In genomic region chr15:74655424-74655823, GRCh38 we compare ENCODE assay signal across 12 cellular contexts. TPM values are rescaled to one million over a fixed set of nuclear protein-coding genes. Genes with fewer than 3 reads are reported as not detected.
DNase-seq lines count a peak whose midpoint lies in the region; ATAC-seq lines count a peak whose summit lies in the region.
"Had no signal": no experiment of that assay in that cellular context is flagged by ENCODE, and none has a peak within 500 bp of the region (broad histone marks: within the 10 kb centered on the region; RNA-seq: fewer than 3 reads in every experiment).

No MANE protein-coding gene starts in this region.

- no peak overlapping the region for H3K9ac ChIP-seq in GM23248
- H3K9ac ChIP-seq in mesendoderm (ENCODE audit: low read length): no peak overlapping the region

- in situ Hi-C loops in GM23248 (cut with MboI): no loop called here

- H3K79me1 ChIP-seq in mesendoderm (ENCODE audit: low read length): peaks cover 8% of the 10 kb centered on the region

- no peaks in the 10 kb centered on the region for H3K9me3 Mint-ChIP-seq in activated CD4-positive, alpha-beta T cell treated with anti-CD3 and anti-CD28 coated beads, Interleukin-2, amount 10 ng/mL, durations not matched to agents 24 days and 14 days

- H3K27me3 Mint-ChIP-seq in activated CD4-positive, alpha-beta T cell treated with anti-CD3 and anti-CD28 coated beads, Interleukin-2, amount 10 ng/mL, durations not matched to agents 24 days and 14 days: no peaks in the 10 kb centered on the region

- no peak overlapping the region for H2AFZ ChIP-seq in GM23248

- no peak overlapping the region for H2AK5ac ChIP-seq in mesendoderm (ENCODE audit: low read length)

- H3K27ac ChIP-seq in GM23248: no peak overlapping the region
- H3K27ac ChIP-seq in mesendoderm (ENCODE audit: low read depth, low read length): no peak overlapping the region
- H3K27ac ChIP-seq: HL-60 had no signal

- no peaks in the 10 kb centered on the region for H3K27me3 ChIP-seq in GM23248 (replicated peaks; ENCODE audit: insufficient read depth)
- no peaks in the 10 kb centered on the region for H3K27me3 ChIP-seq in mesendoderm (ENCODE audit: insufficient read depth, low read length, poor library complexity)

- H3K36me3 Mint-ChIP-seq in activated CD4-positive, alpha-beta T cell treated with anti-CD3 and anti-CD28 coated beads, Interleukin-2, amount 10 ng/mL, durations not matched to agents 24 days and 14 days (ENCODE audit: low read depth): peaks cover 22% of the 10 kb centered on the region

- H2BK5ac ChIP-seq in mesendoderm (ENCODE audit: low read length): no peak overlapping the region

- H3K36me3 ChIP-seq in GM23248 (ENCODE audit: low read depth) (no peaks in the 10 kb centered on the region), mesendoderm (ENCODE audit: control insufficient read depth, insufficient read depth, low read length) (peaks cover 3% of the 10 kb centered on the region)

- no peak overlapping the region for H3K4ac ChIP-seq in mesendoderm (ENCODE audit: low read depth, low read length)

- peaks cover 5% of the 10 kb centered on the region for H4K20me1 ChIP-seq in GM23248 (ENCODE audit: insufficient read depth)

- intact Hi-C loops in activated CD4-positive, alpha-beta T cell treated with anti-CD3 and anti-CD28 coated beads, Interleukin-2, amount 10 ng/mL, durations not matched to agents 24 days and 14 days (cut with micrococcal nuclease): no loop called here

- H4K5ac ChIP-seq in mesendoderm (ENCODE audit: low read length): no peak overlapping the region

- no peak overlapping the region for H3K23ac ChIP-seq in mesendoderm (ENCODE audit: low read length)

- H3K4me1 ChIP-seq in GM23248 (ENCODE audit: insufficient read depth): peaks cover 29% of the 10 kb centered on the region
- H3K4me1 ChIP-seq in mesendoderm (ENCODE audit: control insufficient read depth, low read depth, low read length): no peaks in the 10 kb centered on the region

- peak overlapping the region; percentile 34 for H3K27ac Mint-ChIP-seq in activated CD4-positive, alpha-beta T cell treated with anti-CD3 and anti-CD28 coated beads, Interleukin-2, amount 10 ng/mL, durations not matched to agents 24 days and 14 days

- H3K4me1 Mint-ChIP-seq in activated CD4-positive, alpha-beta T cell treated with anti-CD3 and anti-CD28 coated beads, Interleukin-2, amount 10 ng/mL, durations not matched to agents 24 days and 14 days: peaks cover 27% of the 10 kb centered on the region

- no peak overlapping the region for H3K4me3 Mint-ChIP-seq in activated CD4-positive, alpha-beta T cell treated with anti-CD3 and anti-CD28 coated beads, Interleukin-2, amount 10 ng/mL, durations not matched to agents 24 days and 14 days

- peaks cover 24% of the 10 kb centered on the region for H3F3A ChIP-seq in GM23248 (ENCODE audit: insufficient read depth)

- H3K4me3 ChIP-seq in GM23248: no peak overlapping the region
- no peak overlapping the region for H3K4me3 ChIP-seq in mesendoderm (ENCODE audit: low read length)

- H3K79me2 ChIP-seq in GM23248 (ENCODE audit: insufficient read depth) (peaks cover 48% of the 10 kb centered on the region), mesendoderm (ENCODE audit: control insufficient read depth, insufficient read depth, low read length) (peaks cover 2% of the 10 kb centered on the region)

- H3K9me2 ChIP-seq in GM23248 (ENCODE audit: insufficient read depth): no peaks in the 10 kb centered on the region

- H4K8ac ChIP-seq in mesendoderm (ENCODE audit: low read depth, low read length): no peak overlapping the region

- no peak overlapping the region for H2BK120ac ChIP-seq in mesendoderm (ENCODE audit: low read depth, low read length)

- H3K4me2 ChIP-seq in GM23248 (ENCODE audit: unreplicated experiment) (no peak overlapping the region), mesendoderm (ENCODE audit: low read length) (no peak overlapping the region)

- 86 to 89% methylated on average over 7 of the region's 7 CpGs for WGBS in GM23248 (ENCODE audit: low coverage in 1 of 2, low lambda C conversion rate in 2 of 2, missing lambda C conversion rate in 2 of 2), 2 experiments
- WGBS in mesendoderm (ENCODE audit: extremely low coverage, insufficient coverage, low lambda C conversion rate): no CpG with 5 or more reads among the region's 7 CpGs

- H2BK15ac ChIP-seq in mesendoderm (replicated peaks; ENCODE audit: low read depth): no peak overlapping the region

- DNase-seq in activated CD4-positive, alpha-beta T cell treated with anti-CD3 and anti-CD28 coated beads, Interleukin-2, amount 10 ng/mL, durations not matched to agents 24 days and 14 days: no peak
- DNase-seq in activated CD4-positive, alpha-beta T cell treated with anti-CD3 and anti-CD28 coated beads for 1 hour: no peak
- peak; percentile 15 for DNase-seq in GM23248
- peak; percentile 55 for DNase-seq in SK-N-DZ (ENCODE audit: low spot score)
- peak; percentile 27 for DNase-seq in glomerular visceral epithelial cell (ENCODE audit: extremely low spot score)
- DNase-seq in mesendoderm: no peak
- DNase-seq: DND-41, NCI-H510A treated with DMSO at 0.1 percent for 48 hours, T-helper 9 cell had no signal

- no peak overlapping the region for H3K56ac ChIP-seq in mesendoderm (ENCODE audit: low read length)

- H3K9me3 ChIP-seq in GM23248 (ENCODE audit: low read depth): no peaks in the 10 kb centered on the region

- no peak overlapping the region for H3K18ac ChIP-seq in mesendoderm (ENCODE audit: low read length)

- no peak for ATAC-seq in GM19397 (IDR thresholded peaks at IDR 0.05; ENCODE audit: unreplicated experiment)
- ATAC-seq in GM21526 (IDR thresholded peaks at IDR 0.05; ENCODE audit: low FRiP score, unreplicated experiment): no peak

RNA-seq across cellular contexts. Expression of gene CLK3, which starts 39.8 kb away (rescaled TPM):
- 112 and 113 TPM in 2 replicates for total RNA-seq in activated CD4-positive, alpha-beta T cell treated with anti-CD3 and anti-CD28 coated beads, Interleukin-2, amount 10 ng/mL, durations not matched to agents 24 days and 14 days
- total RNA-seq in GM23248 (2014; rRNA removed; shearing (Covaris generic)): 67.2 and 67.9 TPM in 2 replicates
- 40.4 and 41.9 TPM in 2 replicates for polyA plus RNA-seq in GM23248 (2016; fragmentation: Nextera tagmentation; extraction: Ambion mirVana)
- 62.6 and 81.3 TPM in 2 replicates for polyA plus RNA-seq in SK-N-DZ (2014; cell fraction: cytosol; rRNA removed)
- polyA plus RNA-seq in SK-N-DZ (2014; cell fraction: nucleus; rRNA removed): 248 and 299 TPM in 2 replicates
- polyA plus RNA-seq in mesendoderm (2013, experiment 1 of 2): 35.9 TPM
- 38.3 TPM for polyA plus RNA-seq in mesendoderm (2013, experiment 2 of 2)

RNA-seq across cellular contexts. Expression of gene EDC3, which starts 40.4 kb away (rescaled TPM):
- 45.7 and 50.2 TPM in 2 replicates for total RNA-seq in activated CD4-positive, alpha-beta T cell treated with anti-CD3 and anti-CD28 coated beads, Interleukin-2, amount 10 ng/mL, durations not matched to agents 24 days and 14 days
- total RNA-seq in GM23248 (2014; rRNA removed; shearing (Covaris generic)): 13.9 and 15.0 TPM in 2 replicates
- polyA plus RNA-seq in GM23248 (2016; fragmentation: Nextera tagmentation; extraction: Ambion mirVana): 21.8 and 24.3 TPM in 2 replicates
- 11.0 and 12.3 TPM in 2 replicates for polyA plus RNA-seq in SK-N-DZ (2014; cell fraction: cytosol; rRNA removed)
- 17.5 and 29.6 TPM in 2 replicates for polyA plus RNA-seq in SK-N-DZ (2014; cell fraction: nucleus; rRNA removed)
- polyA plus RNA-seq in mesendoderm (2013, experiment 1 of 2): 28.2 TPM
- polyA plus RNA-seq in mesendoderm (2013, experiment 2 of 2): 31.0 TPM

Comparison
In these comparisons a context has a peak if more than half of its experiments do, and no peak if none do; other contexts are left out.
1. DNase-seq: peak in GM23248 (single experiment), SK-N-DZ (single experiment) and glomerular visceral epithelial cell (single experiment); none in activated CD4-positive, alpha-beta T cell treated with anti-CD3 and anti-CD28 coated beads, Interleukin-2, amount 10 ng/mL, durations not matched to agents 24 days and 14 days (single experiment), activated CD4-positive, alpha-beta T cell treated with anti-CD3 and anti-CD28 coated beads for 1 hour (single experiment) and mesendoderm (single experiment).